Comparison of ENCODE assay signal across 12 cellular contexts in the genomic region with DNA sequence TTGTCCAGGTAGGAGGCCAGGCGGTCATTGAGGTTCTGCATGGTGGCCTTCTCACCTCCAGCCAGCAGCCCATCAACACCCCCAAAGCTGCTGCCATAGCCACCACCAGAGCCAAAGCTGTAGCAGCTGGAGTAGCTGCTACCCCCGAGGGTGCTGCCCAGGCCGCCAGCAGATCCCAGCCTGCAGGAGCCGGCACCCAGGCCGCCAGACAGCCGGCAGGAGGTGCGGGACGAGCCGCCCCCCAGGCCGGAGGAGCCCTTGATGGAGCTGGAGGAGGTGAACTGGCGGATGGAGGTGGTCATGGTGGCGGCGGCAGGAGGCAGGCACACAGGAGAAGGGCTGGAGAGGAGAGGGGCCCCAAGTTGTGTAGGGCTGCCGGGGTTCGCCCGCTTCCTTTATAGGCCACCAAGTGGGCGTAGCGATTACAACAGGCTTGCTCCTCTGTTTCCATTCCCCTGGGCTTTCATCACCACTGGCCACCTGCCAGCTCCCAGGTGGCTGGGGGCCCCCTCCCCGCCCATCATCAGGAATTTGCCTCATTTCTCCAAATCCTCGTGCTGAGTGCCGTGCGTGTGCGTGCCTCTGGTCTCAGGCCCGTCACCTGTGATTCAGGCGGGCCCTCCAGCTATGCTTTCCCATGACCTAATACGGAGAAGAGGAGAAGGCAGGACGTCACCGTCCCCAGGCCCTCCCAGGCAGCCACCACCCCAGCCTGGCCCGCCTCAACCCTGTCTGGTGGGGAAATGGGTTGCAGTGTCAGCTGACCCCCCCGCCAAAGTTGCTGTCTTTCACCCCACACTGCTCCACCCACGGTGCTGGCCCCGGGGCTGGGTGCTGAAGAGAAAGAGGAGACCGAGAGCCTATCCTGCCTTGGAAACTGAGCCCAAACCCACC. TPM values are rescaled to one million over a fixed set of nuclear protein-coding genes. Genes with fewer than 3 reads are reported as not detected.
DNase-seq lines count a peak whose midpoint lies in the region; ATAC-seq and TF ChIP-seq lines count a peak whose summit lies in the region.
"Had no signal": no experiment of that assay in that cellular context is flagged by ENCODE, and none has a peak within 500 bp of the region (broad histone marks: within the 10 kb centered on the region; RNA-seq: fewer than 3 reads in every experiment).

A gene (minus strand): TSS at position 368 of the 894 bp plus-strand sequence. CDS start 66 bp downstream, at position 302.

- no peak for TF ChIP-seq POLR2A in spleen (IDR thresholded peaks at IDR 0.05)
- no peak for TF ChIP-seq POLR2A in GM18505 (IDR thresholded peaks at IDR 0.05; ENCODE audit: borderline replicate concordance, extremely low read depth, insufficient read depth, insufficient read length)

- H3K4me3 ChIP-seq in H7 (ENCODE audit: insufficient read depth, low read depth, low read length) (no peak within 1 kb of the TSS), spleen (no peak within 1 kb of the TSS)
- H3K4me3 ChIP-seq: cardiac muscle cell, gastroesophageal sphincter, right atrium auricular region had no signal

- ATAC-seq in GM18505 (IDR thresholded peaks at IDR 0.05; ENCODE audit: unreplicated experiment) = no peak
- ATAC-seq in HG03442 (IDR thresholded peaks at IDR 0.05; ENCODE audit: unreplicated experiment) = no peak
- ATAC-seq: gastroesophageal sphincter had no signal

- no peaks in the 10 kb centered on the region for H3K9me3 ChIP-seq in spleen
- H3K9me3 ChIP-seq: gastroesophageal sphincter, right atrium auricular region had no signal

- intact Hi-C loops in spleen (cut with DNase I; ENCODE audit: low total_unique reads) = no loop called here

- no peak within 1 kb of the TSS for H3K4me3 Mint-ChIP-seq in glutamatergic neuron (ENCODE audit: unreplicated experiment)

- 54 to 86% (median 75%) methylated on average over 29 to 33 of the region's 33 CpGs for WGBS in spleen, 5 donors

- DNase-seq in H7 = peak; percentile 84
- DNase-seq in RWPE1 (ENCODE audit: low spot score) = peak; percentile 88
- peak; percentile 16 for DNase-seq in glutamatergic neuron
- DNase-seq in spleen = peak; percentile 59
- no peak for DNase-seq in retina
- DNase-seq: activated T-cell treated with anti-CD3 and anti-CD28 coated beads, Interleukin-2, amount 50 U/mL, for 1 hour; Karpas-422 had no signal

- CTCF ChIA-PET in RWPE1 (lab: Yijun Ruan, JAX) = interaction anchor here (0.6 to 2.2 kb wide), 9 partner anchors 24 to 539 kb away, joined by 3 to 10 read pairs (median 3); no protein-coding TSS in a partner anchor

- peaks cover 6% of the 10 kb centered on the region for H3K36me3 Mint-ChIP-seq in glutamatergic neuron (ENCODE audit: unreplicated experiment)

- H3K27me3 ChIP-seq in H7 (ENCODE audit: control insufficient read depth, insufficient read depth, low read length) = no peaks in the 10 kb centered on the region
- H3K27me3 ChIP-seq in spleen (replicated peaks in 1 of 7) = peaks cover 0 to 11% (median 0%) of the 10 kb centered on the region in 7 donors
- H3K27me3 ChIP-seq: cardiac muscle cell, right atrium auricular region had no signal

- POLR2A ChIA-PET in RWPE1 (lab: Yijun Ruan, JAX; ENCODE audit: low non-redundant PET) = interaction anchor here (0.9 to 1.2 kb wide), 2 partner anchors 29 to 30 kb away, joined by 3 to 4 read pairs; no protein-coding TSS in a partner anchor

- peaks cover 9% of the 10 kb centered on the region for H3K27me3 Mint-ChIP-seq in glutamatergic neuron (ENCODE audit: unreplicated experiment)

- H3K27ac Mint-ChIP-seq in glutamatergic neuron (ENCODE audit: unreplicated experiment) = no peak within 1 kb of the TSS

- H3K36me3 ChIP-seq in H7 (replicated peaks; ENCODE audit: control insufficient read depth, insufficient read depth, low read length) (no peaks in the 10 kb centered on the region), spleen (no peaks in the 10 kb centered on the region)
- H3K36me3 ChIP-seq: cardiac muscle cell, gastroesophageal sphincter, right atrium auricular region had no signal

- peaks cover 7% of the 10 kb centered on the region for H3K9me3 Mint-ChIP-seq in glutamatergic neuron (ENCODE audit: unreplicated experiment)

- H3K27ac ChIP-seq in RWPE1 (peak within 1 kb of the TSS; percentile 100), spleen (no peak within 1 kb of the TSS)
- H3K27ac ChIP-seq: cardiac muscle cell, gastroesophageal sphincter, right atrium auricular region had no signal

- H3K4me1 ChIP-seq in spleen = peaks cover 0 to 7% (median 0%) of the 10 kb centered on the region in 6 donors
- H3K4me1 ChIP-seq: gastroesophageal sphincter, right atrium auricular region had no signal

- no peaks in the 10 kb centered on the region for H3K4me1 Mint-ChIP-seq in glutamatergic neuron (ENCODE audit: low read depth, unreplicated experiment)

- no peak for TF ChIP-seq CTCF in RWPE1 (conservative IDR thresholded peaks at IDR 0.05; ENCODE audit: low read depth)
- no peak for TF ChIP-seq CTCF in glutamatergic neuron (IDR thresholded peaks at IDR 0.05; ENCODE audit: partially characterized antibody, unreplicated experiment)
- TF ChIP-seq CTCF in spleen (IDR thresholded peaks at IDR 0.05 in 8 of 11, conservative IDR thresholded peaks at IDR 0.05 in 3 of 11) = no peak

RNA-seq across cellular contexts. Expression of the gene that starts here (rescaled TPM):
- total RNA-seq in H7 (2014; rRNA removed; shearing (Covaris generic)) = 0.07 TPM in 1 of 2 replicates, not detected in the other
- total RNA-seq in glutamatergic neuron (ENCODE audit: unreplicated experiment) = not detected
- total RNA-seq in spleen = 1 to 10 TPM in 1 of 7 donors, not detected in 6; 1.2 TPM
- polyA plus RNA-seq in spleen = under 1 TPM in 2 of 3 donors, not detected in 1; 0.58 to 0.70 TPM
- total RNA-seq: cardiac muscle cell, right atrium auricular region had no signal

Comparison
In these comparisons a context has a peak if more than half of its experiments do, and no peak if none do; other contexts are left out.
1. Peak in DNase-seq in H7; RNA of the gene not detected or under 1 TPM.
2. Peak in DNase-seq in glutamatergic neuron; RNA of the gene not detected or under 1 TPM.